ENCODE assay signal across 1 cellular context in the genomic region with DNA sequence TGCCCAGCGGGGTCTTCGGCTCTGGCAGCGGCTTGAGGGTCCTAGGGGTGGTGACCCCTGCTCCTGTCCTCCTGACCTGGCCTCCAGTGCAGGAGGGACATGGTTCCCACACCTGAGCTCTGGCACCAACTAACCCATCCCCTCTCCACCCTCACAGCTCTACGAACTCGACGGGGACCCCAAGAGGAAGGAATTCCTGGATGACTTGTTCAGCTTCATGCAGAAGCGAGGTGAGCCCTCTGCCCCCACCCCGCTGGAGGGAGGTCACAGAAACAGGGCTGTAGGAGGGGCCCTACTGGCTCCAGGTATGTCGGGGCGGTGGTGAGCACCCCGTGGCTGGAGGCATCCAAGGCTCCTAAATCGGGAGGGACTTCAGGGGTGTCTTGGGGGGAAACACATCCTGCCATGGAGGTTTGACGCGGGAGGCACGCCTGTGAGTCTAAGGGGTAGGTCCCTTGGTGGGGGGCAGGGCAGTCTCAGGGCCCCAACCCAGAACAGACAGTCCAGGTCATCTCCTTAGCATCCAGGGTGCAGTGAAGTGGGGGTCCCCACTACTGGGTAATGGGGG.
TF ChIP-seq lines count a peak whose summit lies in the region.

No MANE protein-coding gene starts in this region.

TF ChIP-seq in K562, 482 proteins besides CTCF, POLR2A, EP300 and RAD21:
- TF ChIP-seq POLR2AphosphoS5 (IDR thresholded peaks at IDR 0.05; ENCODE audit: control insufficient read depth, insufficient read depth, low read depth, low read length), result no peak
- peak; percentile 27; the same call in 1 of the 2 replicates for TF ChIP-seq ZBTB7A (IDR thresholded peaks at IDR 0.05; ENCODE audit: borderline replicate concordance, control insufficient read depth, low read depth, low read length)
- TF ChIP-seq RCOR1 (IDR thresholded peaks at IDR 0.05; ENCODE audit: borderline replicate concordance in 1 of 2, low read depth in 2 of 2, low read length in 2 of 2), result 0 out of 4 replicates have a peak, but pooled peaks of 1 of the 2 experiments have one; percentile 6
- no peak for TF ChIP-seq ID3 (CRISPR knock-in tag; IDR thresholded peaks at IDR 0.05)
- TF ChIP-seq ID3 (tag; IDR thresholded peaks at IDR 0.05), result no peak
- TF ChIP-seq TEAD4 (IDR thresholded peaks at IDR 0.05; ENCODE audit: low read length), result peak; percentile 77
- TF ChIP-seq TEAD4 (CRISPR knock-in tag; IDR thresholded peaks at IDR 0.05; ENCODE audit: borderline replicate concordance), result no peak
- TF ChIP-seq SMARCA4 (IDR thresholded peaks at IDR 0.05), result no peak
- no peak for TF ChIP-seq ZNF561 (CRISPR knock-in tag; conservative IDR thresholded peaks at IDR 0.05)
- TF ChIP-seq ZNF696 (CRISPR knock-in tag; conservative IDR thresholded peaks at IDR 0.05), result no peak
- peak; percentile 72 for TF ChIP-seq TEAD2 (tag; IDR thresholded peaks at IDR 0.05)
- no peak for TF ChIP-seq OTX1 (CRISPR knock-in tag; IDR thresholded peaks at IDR 0.05)
- TF ChIP-seq, protein P1, sequence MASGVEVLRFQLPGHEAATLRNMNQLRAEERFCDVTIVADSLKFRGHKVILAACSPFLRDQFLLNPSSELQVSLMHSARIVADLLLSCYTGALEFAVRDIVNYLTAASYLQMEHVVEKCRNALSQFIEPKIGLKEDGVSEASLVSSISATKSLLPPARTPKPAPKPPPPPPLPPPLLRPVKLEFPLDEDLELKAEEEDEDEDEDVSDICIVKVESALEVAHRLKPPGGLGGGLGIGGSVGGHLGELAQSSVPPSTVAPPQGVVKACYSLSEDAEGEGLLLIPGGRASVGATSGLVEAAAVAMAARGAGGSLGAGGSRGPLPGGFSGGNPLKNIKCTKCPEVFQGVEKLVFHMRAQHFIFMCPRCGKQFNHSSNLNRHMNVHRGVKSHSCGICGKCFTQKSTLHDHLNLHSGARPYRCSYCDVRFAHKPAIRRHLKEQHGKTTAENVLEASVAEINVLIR (CRISPR knock-in tag; IDR thresholded peaks at IDR 0.05), result no peak
- TF ChIP-seq PCBP1 (IDR thresholded peaks at IDR 0.05; ENCODE audit: low read depth, low read length, poor library complexity, severe bottlenecking), result no peak
- peak; percentile 75 to 96 for TF ChIP-seq TEAD1 (CRISPR knock-in tag; IDR thresholded peaks at IDR 0.05)
- TF ChIP-seq SRSF3 (IDR thresholded peaks at IDR 0.05; ENCODE audit: insufficient read depth, low read length), result no peak
